ENCODE assay signal across 8 cellular contexts in the genomic region with DNA sequence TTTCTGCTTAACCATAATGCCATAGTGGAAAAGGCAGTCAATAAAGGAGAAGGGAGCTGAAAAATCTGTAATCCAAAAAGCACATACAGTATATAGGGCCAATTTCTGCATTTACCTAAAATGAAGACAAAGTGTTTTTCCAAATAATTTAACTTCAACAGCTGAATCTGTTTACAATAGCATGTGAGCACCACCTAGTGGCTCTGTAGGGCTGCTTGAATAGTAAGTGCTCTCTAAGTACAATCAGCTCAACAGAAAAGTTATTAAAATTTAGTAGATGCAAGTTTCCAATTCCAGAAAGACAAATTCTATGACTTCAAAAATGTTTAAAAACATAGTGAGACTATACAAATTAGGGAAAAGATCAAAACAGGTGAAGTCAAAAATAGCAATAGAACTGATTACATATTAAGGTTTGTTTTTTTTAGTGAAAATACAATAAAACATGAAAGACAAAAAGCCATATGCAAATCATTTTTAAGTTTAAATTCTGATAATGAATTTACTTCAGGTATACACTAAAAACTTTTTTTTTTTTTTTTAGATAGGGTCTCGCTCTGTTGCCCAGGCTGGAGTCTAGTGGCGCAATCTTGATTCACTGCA.
A peak's percentile ranks its signal among the peaks of the same experiment; 100 is the strongest.
DNase-seq lines count a peak whose midpoint lies in the region; ATAC-seq, FAIRE-seq and TF ChIP-seq lines count a peak whose summit lies in the region.

No MANE protein-coding gene starts in this region.

- CTCF ChIA-PET in activated B cell treated with CpG ODN at 0.5 μM for 24 hours (lab: Charles Lee), result interaction anchor here (0.6 to 8.3 kb wide), 30 partner anchors 9 to 1155 kb away, joined by 3 to 121 read pairs (median 4); no protein-coding TSS in a partner anchor
- CTCF ChIA-PET in naive thymus-derived CD4-positive, alpha-beta T cell (lab: Charles Lee), result interaction anchor here (0.6 to 4.6 kb wide), 14 partner anchors 9 to 1149 kb away, joined by 3 to 36 read pairs (median 4); no protein-coding TSS in a partner anchor

- in situ Hi-C loops in transverse colon (cut with MboI; ENCODE audit: low pct_ligation_motif_present in 1 of 4, low pct_unique_long_range_greater_than_20kb in 1 of 4, low sequenced_read_pairs in 3 of 4), result loop anchor here (25.0 kb wide), 2 partner anchors 953 to 1103 kb away; no protein-coding TSS in a partner anchor

- no peak for TF ChIP-seq POLR2A in transverse colon (IDR thresholded peaks at IDR 0.05)

- no peak overlapping the region for H3K27ac Mint-ChIP-seq in activated B cell treated with CpG ODN at 0.5 μM for 24 hours
- H3K27ac Mint-ChIP-seq in naive thymus-derived CD4-positive, alpha-beta T cell, result no peak overlapping the region

- no peak overlapping the region for H3K4me3 ChIP-seq in epithelial cell of esophagus (ENCODE audit: low read length)
- no peak overlapping the region for H3K4me3 ChIP-seq in naive thymus-derived CD4-positive, alpha-beta T cell (ENCODE audit: low read length)
- H3K4me3 ChIP-seq in transverse colon, result no peak overlapping the region

- H3K4me3 Mint-ChIP-seq in activated B cell treated with CpG ODN at 0.5 μM for 24 hours, result no peak overlapping the region
- no peak overlapping the region for H3K4me3 Mint-ChIP-seq in naive thymus-derived CD4-positive, alpha-beta T cell

- no peaks in the 10 kb centered on the region for H3K36me3 Mint-ChIP-seq in activated B cell treated with CpG ODN at 0.5 μM for 24 hours (ENCODE audit: low read depth)
- no peaks in the 10 kb centered on the region for H3K36me3 Mint-ChIP-seq in naive thymus-derived CD4-positive, alpha-beta T cell

- H3K27me3 Mint-ChIP-seq in activated B cell treated with CpG ODN at 0.5 μM for 24 hours, result peaks cover 6% of the 10 kb centered on the region
- H3K27me3 Mint-ChIP-seq in naive thymus-derived CD4-positive, alpha-beta T cell, result peaks cover 0 to 6% (median 0%) of the 10 kb centered on the region in 5 donors

- peak; percentile 80 for FAIRE-seq in GM19239 (lab: Jason Lieb, UNC)

- H3K9me3 Mint-ChIP-seq in activated B cell treated with CpG ODN at 0.5 μM for 24 hours, result no peaks in the 10 kb centered on the region
- peaks cover 0 to 2% (median 0%) of the 10 kb centered on the region in 11 donors for H3K9me3 Mint-ChIP-seq in naive thymus-derived CD4-positive, alpha-beta T cell

- no peaks in the 10 kb centered on the region for H3K9me3 ChIP-seq in naive thymus-derived CD4-positive, alpha-beta T cell (ENCODE audit: control insufficient read depth in 2 of 3, low read length in 3 of 3)
- H3K9me3 ChIP-seq in transverse colon, result no peaks in the 10 kb centered on the region

- DNase-seq in AG09319 (ENCODE audit: extremely low read depth, low read depth) (peak; percentile 78), GM19239 (ENCODE audit: insufficient read length, low spot score) (peak; percentile 10), NCI-H345 (lab: John Stamatoyannopoulos, UW) (peak; percentile 79), activated B cell treated with CpG ODN at 0.5 μM for 24 hours (no peak), epithelial cell of esophagus (ENCODE audit: low read depth) (peak; percentile 86), transverse colon (peak; percentile 52)
- DNase-seq in naive thymus-derived CD4-positive, alpha-beta T cell, result peak in 7 of 9 donors; percentile 30 to 69 (median 52)

- no peaks in the 10 kb centered on the region for H3K4me1 Mint-ChIP-seq in activated B cell treated with CpG ODN at 0.5 μM for 24 hours
- peaks cover 0 to 18% (median 5%) of the 10 kb centered on the region in 7 donors for H3K4me1 Mint-ChIP-seq in naive thymus-derived CD4-positive, alpha-beta T cell

- 97 to 100% methylated on average over 2 of the region's 2 CpGs for WGBS in transverse colon (ENCODE audit: low coverage in 1 of 2), 2 donors

- POLR2A ChIA-PET in activated B cell treated with CpG ODN at 0.5 μM for 24 hours (lab: Charles Lee), result interaction anchor here (0.8 to 1.6 kb wide), 3 partner anchors 950 to 1598 kb away, joined by 5 to 7 read pairs (median 7); no protein-coding TSS in a partner anchor
- POLR2A ChIA-PET in naive thymus-derived CD4-positive, alpha-beta T cell (lab: Charles Lee), result interaction anchor here (0.8 kb wide), 1 partner anchor 1908 kb away, joined by 3 read pairs; no protein-coding TSS in a partner anchor

- no peaks in the 10 kb centered on the region for H3K36me3 ChIP-seq in naive thymus-derived CD4-positive, alpha-beta T cell (ENCODE audit: control insufficient read depth in 2 of 3, insufficient read depth in 3 of 3, low read length in 3 of 3)
- H3K36me3 ChIP-seq in transverse colon, result no peaks in the 10 kb centered on the region

- ATAC-seq in activated B cell treated with CpG ODN at 0.5 μM for 24 hours (ENCODE audit: low read depth) (no peak), HG03025 (IDR thresholded peaks at IDR 0.05; ENCODE audit: low FRiP score, unreplicated experiment) (no peak)
- ATAC-seq in naive thymus-derived CD4-positive, alpha-beta T cell, result peak; percentile 69

- H3K27me3 ChIP-seq in naive thymus-derived CD4-positive, alpha-beta T cell (ENCODE audit: control insufficient read depth in 2 of 2, insufficient read depth in 2 of 2, low read length in 2 of 2), result no peaks in the 10 kb centered on the region
- no peaks in the 10 kb centered on the region for H3K27me3 ChIP-seq in transverse colon

- no peak overlapping the region for H3K27ac ChIP-seq in naive thymus-derived CD4-positive, alpha-beta T cell (ENCODE audit: low read depth, low read length)
- no peak overlapping the region for H3K27ac ChIP-seq in transverse colon

- peaks cover 0 to 4% of the 10 kb centered on the region in 2 donors for H3K4me1 ChIP-seq in naive thymus-derived CD4-positive, alpha-beta T cell (ENCODE audit: control insufficient read depth in 2 of 2, insufficient read depth in 2 of 2, low read length in 2 of 2)
- H3K4me1 ChIP-seq in transverse colon, result no peaks in the 10 kb centered on the region

- no peak for TF ChIP-seq EP300 in transverse colon (IDR thresholded peaks at IDR 0.05; ENCODE audit: low read depth)

- intact Hi-C loops in activated B cell treated with CpG ODN at 0.5 μM for 24 hours (cut with micrococcal nuclease), result loop anchor here (1.0 to 10.0 kb wide), 9 partner anchors 100 to 1147 kb away; no protein-coding TSS in a partner anchor
- intact Hi-C loops in naive thymus-derived CD4-positive, alpha-beta T cell (cut with micrococcal nuclease), result loop anchor here (1.0 to 5.0 kb wide), 11 partner anchors 188 to 1147 kb away; no protein-coding TSS in a partner anchor
- intact Hi-C loops in transverse colon (cut with DNase I; ENCODE audit: low total_unique reads), result loop anchor here (10.0 kb wide), 1 partner anchor 1095 kb away; no protein-coding TSS in a partner anchor

- peak; percentile 93 for TF ChIP-seq CTCF in AG09319 (IDR thresholded peaks at IDR 0.05; ENCODE audit: low read depth, low read length)
- peak; percentile 70 for TF ChIP-seq CTCF in activated B cell treated with CpG ODN at 0.5 μM for 24 hours (IDR thresholded peaks at IDR 0.05)
- TF ChIP-seq CTCF in epithelial cell of esophagus (IDR thresholded peaks at IDR 0.05; ENCODE audit: insufficient read depth, low read depth, low read length, missing control alignments), result peak; percentile 88
- peak; percentile 67 to 78 (median 74) for TF ChIP-seq CTCF in transverse colon (IDR thresholded peaks at IDR 0.05)
